In the genomic region with DNA sequence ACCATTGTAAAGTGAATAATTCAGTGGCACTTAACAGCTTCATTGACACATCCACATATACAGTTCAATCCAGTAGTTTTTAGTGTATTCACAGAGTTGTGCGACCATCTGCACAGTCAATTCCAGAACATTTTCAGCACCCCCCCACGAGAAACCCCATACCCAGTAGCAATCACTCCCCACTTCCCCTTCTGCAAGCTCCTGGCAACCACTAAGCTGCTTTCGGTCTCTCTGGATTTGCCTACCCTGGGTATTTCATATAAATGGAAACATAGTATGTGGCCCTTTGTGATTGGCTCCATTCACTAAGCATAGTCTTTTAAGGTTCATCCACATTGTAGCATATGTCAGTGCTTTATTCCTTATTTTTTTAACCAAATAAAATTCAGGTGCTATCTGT, we compare ENCODE assay signal across 1 cellular context.
TF ChIP-seq lines count a peak whose summit lies in the region.

No MANE protein-coding gene starts in this region.

TF ChIP-seq in HepG2, 621 proteins besides CTCF, POLR2A, EP300 and RAD21 (continued from another document):
- TF ChIP-seq, protein P1, sequence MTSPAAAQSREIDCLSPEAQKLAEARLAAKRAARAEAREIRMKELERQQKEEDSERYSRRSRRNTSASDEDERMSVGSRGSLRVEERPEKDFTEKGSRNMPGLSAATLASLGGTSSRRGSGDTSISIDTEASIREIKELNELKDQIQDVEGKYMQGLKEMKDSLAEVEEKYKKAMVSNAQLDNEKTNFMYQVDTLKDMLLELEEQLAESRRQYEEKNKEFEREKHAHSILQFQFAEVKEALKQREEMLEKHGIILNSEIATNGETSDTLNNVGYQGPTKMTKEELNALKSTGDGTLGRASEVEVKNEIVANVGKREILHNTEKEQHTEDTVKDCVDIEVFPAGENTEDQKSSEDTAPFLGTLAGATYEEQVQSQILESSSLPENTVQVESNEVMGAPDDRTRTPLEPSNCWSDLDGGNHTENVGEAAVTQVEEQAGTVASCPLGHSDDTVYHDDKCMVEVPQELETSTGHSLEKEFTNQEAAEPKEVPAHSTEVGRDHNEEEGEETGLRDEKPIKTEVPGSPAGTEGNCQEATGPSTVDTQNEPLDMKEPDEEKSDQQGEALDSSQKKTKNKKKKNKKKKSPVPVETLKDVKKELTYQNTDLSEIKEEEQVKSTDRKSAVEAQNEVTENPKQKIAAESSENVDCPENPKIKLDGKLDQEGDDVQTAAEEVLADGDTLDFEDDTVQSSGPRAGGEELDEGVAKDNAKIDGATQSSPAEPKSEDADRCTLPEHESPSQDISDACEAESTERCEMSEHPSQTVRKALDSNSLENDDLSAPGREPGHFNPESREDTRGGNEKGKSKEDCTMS (CRISPR knock-in tag; conservative IDR thresholded peaks at IDR 0.05), result no peak
- TF ChIP-seq POLR2AphosphoS5 (IDR thresholded peaks at IDR 0.05; ENCODE audit: low read depth, low read length), result no peak
- no peak for TF ChIP-seq TAF15 (IDR thresholded peaks at IDR 0.05; ENCODE audit: low read depth, low read length, poor library complexity, severe bottlenecking)
- no peak for TF ChIP-seq ZNF543 (CRISPR knock-in tag; IDR thresholded peaks at IDR 0.05)
- no peak for TF ChIP-seq SP2 (CRISPR knock-in tag; IDR thresholded peaks at IDR 0.05)
- TF ChIP-seq, protein P2, sequence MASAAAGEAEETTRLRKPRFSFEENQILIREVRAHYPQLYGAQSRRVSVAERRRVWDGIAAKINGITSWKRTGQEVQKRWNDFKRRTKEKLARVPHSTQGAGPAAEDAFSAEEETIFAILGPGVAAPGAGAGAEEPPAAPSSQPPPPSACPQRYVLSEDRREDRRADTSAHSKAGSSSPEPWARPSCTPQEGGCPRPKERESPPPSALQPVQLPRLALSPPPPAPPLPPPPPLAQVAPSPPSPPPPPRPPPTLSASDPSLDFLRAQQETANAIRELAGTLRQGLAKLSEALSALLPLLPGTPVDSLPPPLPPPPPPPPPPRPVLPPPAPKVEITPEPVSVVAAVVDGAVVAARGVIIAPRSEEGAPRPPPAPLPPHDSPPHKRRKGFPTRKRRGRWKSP (CRISPR knock-in tag; IDR thresholded peaks at IDR 0.05), result no peak
- no peak for TF ChIP-seq IKZF4 (CRISPR knock-in tag; IDR thresholded peaks at IDR 0.05; ENCODE audit: borderline replicate concordance, low read depth, not compliant biosample characterization)
